Comparison of ENCODE assay signal across 13 cellular contexts in the genomic region with DNA sequence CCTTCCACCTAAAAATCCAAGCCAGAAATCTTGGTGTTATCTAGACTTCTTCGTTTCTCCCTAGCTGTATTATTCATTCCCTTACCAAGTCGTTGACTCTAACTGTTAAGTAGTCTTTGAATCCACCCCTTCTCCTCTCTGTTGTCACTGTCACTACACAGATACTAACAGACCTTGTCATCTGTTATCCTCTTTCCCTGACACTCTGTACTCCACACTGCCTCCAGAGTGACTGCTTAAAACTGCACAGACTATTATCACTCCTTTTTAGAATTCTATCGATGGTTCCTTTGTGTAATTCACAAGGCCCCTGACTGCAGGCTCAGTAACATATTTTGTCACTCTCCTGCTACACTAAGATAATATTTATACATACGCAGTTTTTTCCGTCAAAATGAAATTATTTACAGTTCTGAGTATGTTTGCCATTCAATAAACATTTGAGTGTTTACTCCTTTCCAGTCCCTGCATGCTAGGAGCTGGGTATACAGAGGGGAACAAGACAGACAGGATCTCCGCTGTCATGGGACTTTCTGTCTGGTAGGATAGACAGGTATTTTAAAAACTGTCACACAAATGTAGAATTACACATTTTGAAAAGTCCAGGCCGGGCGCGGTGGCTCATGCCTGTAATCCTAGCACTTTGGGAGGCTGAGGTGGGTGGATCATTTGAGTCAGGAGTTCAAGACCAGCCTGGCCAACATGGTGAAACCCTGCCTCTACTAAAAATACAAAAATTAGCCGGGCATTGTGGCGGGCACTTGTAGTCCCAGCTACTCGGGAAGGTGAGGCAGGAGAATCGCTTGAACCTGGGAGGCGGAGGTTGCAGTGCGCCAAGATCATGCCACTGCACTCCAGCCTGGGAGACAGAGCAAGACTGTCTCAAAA. TPM values are rescaled to one million over a fixed set of nuclear protein-coding genes. Genes with fewer than 3 reads are reported as not detected.
A peak's percentile ranks its signal among the peaks of the same experiment; 100 is the strongest.
DNase-seq lines count a peak whose midpoint lies in the region; ATAC-seq, FAIRE-seq and TF ChIP-seq lines count a peak whose summit lies in the region.
"Had no signal": no experiment of that assay in that cellular context is flagged by ENCODE, and none has a peak within 500 bp of the region (broad histone marks: within the 10 kb centered on the region; RNA-seq: fewer than 3 reads in every experiment).

No MANE protein-coding gene starts in this region.

- CTCF ChIA-PET in activated CD4-positive, alpha-beta memory T cell treated with anti-CD3 and anti-CD28 coated beads for 36 hours (lab: Charles Lee) = interaction anchor here (0.6 to 3.2 kb wide), 5 partner anchors 11 to 51 kb away, joined by 3 to 12 read pairs (median 4); a partner anchor contains a TSS

- intact Hi-C loops in activated CD4-positive, alpha-beta memory T cell treated with anti-CD3 and anti-CD28 coated beads for 36 hours (cut with micrococcal nuclease) = loop anchor here (2.0 kb wide), 1 partner anchor 13 kb away; a partner anchor contains a TSS

- H3K27me3 Mint-ChIP-seq in activated CD4-positive, alpha-beta memory T cell treated with anti-CD3 and anti-CD28 coated beads for 36 hours = no peaks in the 10 kb centered on the region
- H3K27me3 Mint-ChIP-seq in nephron (ENCODE audit: low read depth) = peaks cover 4% of the 10 kb centered on the region

- POLR2A ChIA-PET in activated CD4-positive, alpha-beta memory T cell treated with anti-CD3 and anti-CD28 coated beads for 36 hours (lab: Charles Lee) = interaction anchor here (0.8 to 3.7 kb wide), 3 partner anchors 12 to 25 kb away, joined by 3 to 10 read pairs (median 4); a partner anchor contains a TSS

- no peak overlapping the region for H3K4me3 ChIP-seq in HL-60 (replicated peaks; ENCODE audit: insufficient read depth, low read length)
- H3K4me3 ChIP-seq: BLaER1 had no signal

- H3K27ac ChIP-seq in HL-60 (replicated peaks) = no peak overlapping the region
- H3K27ac ChIP-seq: BLaER1 had no signal

- DNase-seq in NOMO-1 treated with DMSO at 0.1 percent for 48 hours (lab: John Stamatoyannopoulos, UW; ENCODE audit: unreplicated experiment) = peak; percentile 3
- no peak for DNase-seq in NOMO-1 treated with dmso at 0.1 percent for 144 hours (lab: John Stamatoyannopoulos, UW; ENCODE audit: unreplicated experiment)
- no peak for DNase-seq in HL-60 (ENCODE audit: low read depth in 1 of 2, low spot score in 1 of 2)
- DNase-seq in activated CD4-positive, alpha-beta memory T cell treated with anti-CD3 and anti-CD28 coated beads for 36 hours = no peak
- no peak for DNase-seq in RCC 7860 (ENCODE audit: low spot score)
- DNase-seq: left colon, NCI-H1417 treated with DMSO at 0.1 percent for 48 hours, small intestine had no signal

- peaks cover 53% of the 10 kb centered on the region for H3K36me3 Mint-ChIP-seq in activated CD4-positive, alpha-beta memory T cell treated with anti-CD3 and anti-CD28 coated beads for 36 hours
- peaks cover 60% of the 10 kb centered on the region for H3K36me3 Mint-ChIP-seq in nephron (ENCODE audit: low read depth)

- no peak for FAIRE-seq in RCC 7860 (lab: Jason Lieb, UNC)
- FAIRE-seq: colon, small intestine had no signal

- ATAC-seq in HG02759 (IDR thresholded peaks at IDR 0.05; ENCODE audit: unreplicated experiment) (no peak), GM19023 (IDR thresholded peaks at IDR 0.05; ENCODE audit: unreplicated experiment) (no peak)
- ATAC-seq: left colon had no signal

- peak; percentile 25 for TF ChIP-seq CTCF in HL-60 (IDR thresholded peaks at IDR 0.05; ENCODE audit: insufficient read depth, low read length)
- no peak for TF ChIP-seq CTCF in nephron (IDR thresholded peaks at IDR 0.05; ENCODE audit: unreplicated experiment in 3 of 3)

- H3K4me1 Mint-ChIP-seq in activated CD4-positive, alpha-beta memory T cell treated with anti-CD3 and anti-CD28 coated beads for 36 hours (ENCODE audit: low read depth) = peaks cover 36% of the 10 kb centered on the region
- peaks cover 19% of the 10 kb centered on the region for H3K4me1 Mint-ChIP-seq in nephron

- H3K27ac Mint-ChIP-seq in activated CD4-positive, alpha-beta memory T cell treated with anti-CD3 and anti-CD28 coated beads for 36 hours = peak overlapping the region; percentile 69
- peak overlapping the region in 1 of 3 experiments; percentile 41 for H3K27ac Mint-ChIP-seq in nephron

- H3K27me3 ChIP-seq in HL-60 (ENCODE audit: insufficient read depth, poor library complexity, severe bottlenecking) = no peaks in the 10 kb centered on the region
- H3K27me3 ChIP-seq: BLaER1 had no signal

- no peaks in the 10 kb centered on the region for H3K9me3 Mint-ChIP-seq in activated CD4-positive, alpha-beta memory T cell treated with anti-CD3 and anti-CD28 coated beads for 36 hours
- H3K9me3 Mint-ChIP-seq in nephron = no peaks in the 10 kb centered on the region

- H3K4me3 Mint-ChIP-seq in activated CD4-positive, alpha-beta memory T cell treated with anti-CD3 and anti-CD28 coated beads for 36 hours = no peak overlapping the region
- H3K4me3 Mint-ChIP-seq in nephron = peak overlapping the region; percentile 57 to 78 (median 71)

RNA-seq across cellular contexts. Expression of a gene that starts 3.8 kb away (rescaled TPM):
- 100 to 1,000 TPM; 354 to 364 TPM for total RNA-seq in activated CD4-positive, alpha-beta memory T cell treated with anti-CD3 and anti-CD28 coated beads for 36 hours

RNA-seq across cellular contexts. Expression of a gene that starts 12.0 kb away (rescaled TPM):
- total RNA-seq in activated CD4-positive, alpha-beta memory T cell treated with anti-CD3 and anti-CD28 coated beads for 36 hours = 10 to 100 TPM; 78.9 to 88.4 TPM

RNA-seq across cellular contexts. Expression of a gene that starts 28.7 kb away (rescaled TPM):
- total RNA-seq in activated CD4-positive, alpha-beta memory T cell treated with anti-CD3 and anti-CD28 coated beads for 36 hours = 10 to 100 TPM; 24.1 to 25.2 TPM

RNA-seq across cellular contexts. Expression of a gene that starts 31.0 kb away (rescaled TPM):
- total RNA-seq in activated CD4-positive, alpha-beta memory T cell treated with anti-CD3 and anti-CD28 coated beads for 36 hours = 10 to 100 TPM; 43.5 to 48.2 TPM

RNA-seq across cellular contexts. Expression of a gene that starts 32.1 kb away (rescaled TPM):
- total RNA-seq in activated CD4-positive, alpha-beta memory T cell treated with anti-CD3 and anti-CD28 coated beads for 36 hours = under 1 TPM in 1 of 2 experiments, not detected in 1; 0.07 TPM
